ENCODE assay signal across 10 cellular contexts in genomic region chr12:104653730-104654328, GRCh38.
DNase-seq lines count a peak whose midpoint lies in the region; ATAC-seq, FAIRE-seq and TF ChIP-seq lines count a peak whose summit lies in the region.
"Had no signal": no experiment of that assay in that cellular context is flagged by ENCODE, and none has a peak within 500 bp of the region (broad histone marks: within the 10 kb centered on the region; RNA-seq: fewer than 3 reads in every experiment).

No MANE protein-coding gene starts in this region.

- no peaks in the 10 kb centered on the region for H3K9me3 Mint-ChIP-seq in activated CD8-positive, alpha-beta memory T cell treated with anti-CD3 and anti-CD28 coated beads, Interleukin-2, amount 10 ng/mL, durations not matched to agents 7 days and 5 days (ENCODE audit: low read depth)

- ATAC-seq in activated CD8-positive, alpha-beta memory T cell treated with anti-CD3 and anti-CD28 coated beads, Interleukin-2, amount 10 ng/mL, durations not matched to agents 7 days and 5 days = peak; percentile 39

- H3K4me3 Mint-ChIP-seq in activated CD8-positive, alpha-beta memory T cell treated with anti-CD3 and anti-CD28 coated beads, Interleukin-2, amount 10 ng/mL, durations not matched to agents 7 days and 5 days = no peak overlapping the region

- DNase-seq in activated CD8-positive, alpha-beta memory T cell treated with anti-CD3 and anti-CD28 coated beads, Interleukin-2, amount 10 ng/mL, durations not matched to agents 7 days and 5 days = no peak
- no peak for DNase-seq in activated CD8-positive, alpha-beta memory T cell treated with anti-CD3 and anti-CD28 coated beads for 24 hours
- no peak for DNase-seq in MM.1S
- no peak for DNase-seq in choroid plexus epithelial cell (ENCODE audit: low read depth)
- DNase-seq in small intestine = peak; percentile 17
- no peak for DNase-seq in hypothalamus (lab: John Stamatoyannopoulos, UW)
- DNase-seq in NCI-H526 (lab: John Stamatoyannopoulos, UW) = no peak
- no peak for DNase-seq in NCI-H345 treated with DMSO at 0.1 percent for 48 hours (lab: John Stamatoyannopoulos, UW; ENCODE audit: unreplicated experiment)

- no peak overlapping the region for H3K27ac Mint-ChIP-seq in activated CD8-positive, alpha-beta memory T cell treated with anti-CD3 and anti-CD28 coated beads, Interleukin-2, amount 10 ng/mL, durations not matched to agents 7 days and 5 days

- H2AFZ ChIP-seq in MM.1S (ENCODE audit: low read length) = no peak overlapping the region

- H3K4me3 ChIP-seq in MM.1S (ENCODE audit: low read length) (no peak overlapping the region), choroid plexus epithelial cell (ENCODE audit: low read depth, low read length) (no peak overlapping the region), small intestine (ENCODE audit: low read depth in 1 of 2, low read length in 2 of 2) (no peak overlapping the region)
- H3K4me3 ChIP-seq: skin epidermis had no signal

- no peak overlapping the region for H3K4me2 ChIP-seq in MM.1S (ENCODE audit: low read depth, low read length)

- H3K36me3 Mint-ChIP-seq in activated CD8-positive, alpha-beta memory T cell treated with anti-CD3 and anti-CD28 coated beads, Interleukin-2, amount 10 ng/mL, durations not matched to agents 7 days and 5 days = peaks cover 13% of the 10 kb centered on the region

- peak; percentile 34 for TF ChIP-seq CTCF in MM.1S (IDR thresholded peaks at IDR 0.05; ENCODE audit: low read length)
- TF ChIP-seq CTCF in choroid plexus epithelial cell (conservative IDR thresholded peaks at IDR 0.05; ENCODE audit: low read depth, low read length) = peak; percentile 43

- H3K27me3 ChIP-seq in MM.1S (replicated peaks; ENCODE audit: insufficient read depth, low read length) (no peaks in the 10 kb centered on the region), small intestine (ENCODE audit: control insufficient read depth in 2 of 2, insufficient read depth in 2 of 2, low read length in 2 of 2) (no peaks in the 10 kb centered on the region)

- H3F3A ChIP-seq in MM.1S (ENCODE audit: insufficient read depth, low read length) = no peaks in the 10 kb centered on the region

- no peak overlapping the region for H3K9ac ChIP-seq in MM.1S (ENCODE audit: low read length)

- H4K20me1 ChIP-seq in MM.1S (ENCODE audit: insufficient read depth, low read length) = no peaks in the 10 kb centered on the region

- no peak overlapping the region for H3K27ac ChIP-seq in MM.1S (ENCODE audit: low read length)
- no peak overlapping the region for H3K27ac ChIP-seq in small intestine (ENCODE audit: low read depth in 1 of 2, low read length in 1 of 2)
- H3K27ac ChIP-seq: skin epidermis had no signal

- H3K36me3 ChIP-seq in MM.1S (replicated peaks; ENCODE audit: insufficient read depth, low read length) (no peaks in the 10 kb centered on the region), small intestine (ENCODE audit: control insufficient read depth in 2 of 2, insufficient read depth in 2 of 2, low read length in 2 of 2) (no peaks in the 10 kb centered on the region)

- no peak for FAIRE-seq in small intestine (lab: Jason Lieb, UNC)
- FAIRE-seq: G401.6 had no signal

- CTCF ChIA-PET in activated CD8-positive, alpha-beta memory T cell treated with anti-CD3 and anti-CD28 coated beads, Interleukin-2, amount 10 ng/mL, durations not matched to agents 7 days and 5 days (lab: Charles Lee) = interaction anchor here (0.7 to 0.9 kb wide), 2 partner anchors 18 to 205 kb away, joined by 3 read pairs; no protein-coding TSS in a partner anchor

- H3K9me2 ChIP-seq in MM.1S (replicated peaks; ENCODE audit: insufficient read depth, low read length) = no peaks in the 10 kb centered on the region

- 63 to 79% (median 76%) methylated on average over 10 of the region's 10 CpGs for WGBS in small intestine, 3 donors

- peaks cover 17% of the 10 kb centered on the region for H3K4me1 Mint-ChIP-seq in activated CD8-positive, alpha-beta memory T cell treated with anti-CD3 and anti-CD28 coated beads, Interleukin-2, amount 10 ng/mL, durations not matched to agents 7 days and 5 days

- H3K4me1 ChIP-seq in MM.1S (ENCODE audit: low read length) (no peaks in the 10 kb centered on the region), small intestine (ENCODE audit: control insufficient read depth in 2 of 2, insufficient read depth in 1 of 2, low read depth in 1 of 2, low read length in 1 of 2) (peaks cover 0 to 2% of the 10 kb centered on the region in 2 donors)

- no peaks in the 10 kb centered on the region for H3K27me3 Mint-ChIP-seq in activated CD8-positive, alpha-beta memory T cell treated with anti-CD3 and anti-CD28 coated beads, Interleukin-2, amount 10 ng/mL, durations not matched to agents 7 days and 5 days

- H3K9me3 ChIP-seq in MM.1S (replicated peaks; ENCODE audit: insufficient read depth, low read length) (no peaks in the 10 kb centered on the region), small intestine (ENCODE audit: control insufficient read depth, low read depth) (no peaks in the 10 kb centered on the region)

- peaks cover 6% of the 10 kb centered on the region; the same call in 1 of the 2 replicates for H3K79me2 ChIP-seq in MM.1S (ENCODE audit: low read length)
